In genomic region chr1:25009675-25010262, GRCh38 we compare ENCODE assay signal across 19 cellular contexts.
A peak's percentile ranks its signal among the peaks of the same experiment; 100 is the strongest.
DNase-seq lines count a peak whose midpoint lies in the region; ATAC-seq and TF ChIP-seq lines count a peak whose summit lies in the region.
"Had no signal": no experiment of that assay in that cellular context is flagged by ENCODE, and none has a peak within 500 bp of the region (broad histone marks: within the 10 kb centered on the region; RNA-seq: fewer than 3 reads in every experiment).

No MANE protein-coding gene starts in this region.

- peak overlapping the region; percentile 12 for H3K27ac Mint-ChIP-seq in activated T-helper 2 cell treated with anti-CD3 and anti-CD28 coated beads, Interferon-gamma antibody, Interleukin-2, Interleukin-4, amounts not matched to agents 10 μg/mL and 5 μg/mL and 100 μg/mL, durations not matched to agents 14 hours and 24 hours and 36 hours

- no peaks in the 10 kb centered on the region for H3K27me3 Mint-ChIP-seq in activated T-helper 2 cell treated with anti-CD3 and anti-CD28 coated beads, Interferon-gamma antibody, Interleukin-2, Interleukin-4, amounts not matched to agents 10 μg/mL and 5 μg/mL and 100 μg/mL, durations not matched to agents 14 hours and 24 hours and 36 hours (ENCODE audit: low read depth)

- H2BK120ac ChIP-seq in IMR-90 (ENCODE audit: low read depth, low read length) (no peak overlapping the region), neuronal stem cell (ENCODE audit: low read depth, low read length) (no peak overlapping the region)

- H3K4ac ChIP-seq in IMR-90 (ENCODE audit: low read depth, low read length) (no peak overlapping the region), neuronal stem cell (ENCODE audit: low read length) (no peak overlapping the region)

- in situ Hi-C loops in IMR-90 (cut with MboI; ENCODE audit: low sequenced_read_pairs): no loop called here

- peak overlapping the region; percentile 21; the same call in 1 of the 2 replicates for H3K14ac ChIP-seq in IMR-90 (replicated peaks; ENCODE audit: low read depth, low read length)
- no peak overlapping the region for H3K14ac ChIP-seq in neuronal stem cell (ENCODE audit: low read length)

- no peak overlapping the region for H2AK5ac ChIP-seq in IMR-90 (ENCODE audit: low read depth, low read length)
- H2AK5ac ChIP-seq in neuronal stem cell (ENCODE audit: low read depth, low read length): no peak overlapping the region

- H3K9ac ChIP-seq in IMR-90 (ENCODE audit: low read depth, low read length): no peak overlapping the region
- no peak overlapping the region for H3K9ac ChIP-seq in neuronal stem cell (ENCODE audit: low read depth, low read length, poor library complexity)
- H3K9ac ChIP-seq: parathyroid adenoma had no signal

- no peaks in the 10 kb centered on the region for H3K36me3 Mint-ChIP-seq in activated T-helper 2 cell treated with anti-CD3 and anti-CD28 coated beads, Interferon-gamma antibody, Interleukin-2, Interleukin-4, amounts not matched to agents 10 μg/mL and 5 μg/mL and 100 μg/mL, durations not matched to agents 14 hours and 24 hours and 36 hours (ENCODE audit: low read depth)

- peak; percentile 76 for DNase-seq in activated CD8-positive, alpha-beta memory T cell treated with anti-CD3 and anti-CD28 coated beads for 24 hours
- DNase-seq in activated CD8-positive, alpha-beta memory T cell treated with anti-CD3 and anti-CD28 coated beads, Interleukin-2, amount 50 U/mL, for 4 hours: no peak
- DNase-seq in IMR-90 (no peak), neuronal stem cell (ENCODE audit: low spot score) (no peak), NCI-H82 treated with DMSO at 0.1 percent for 48 hours (lab: John Stamatoyannopoulos, UW; ENCODE audit: unreplicated experiment) (no peak), SKM-1 (lab: John Stamatoyannopoulos, UW; ENCODE audit: unreplicated experiment) (no peak)
- no peak for DNase-seq in activated T-helper 2 cell treated with anti-CD3 and anti-CD28 coated beads, Interferon-gamma antibody, Interleukin-2, Interleukin-4, amounts not matched to agents 10 μg/mL and 5 μg/mL and 100 μg/mL, durations not matched to agents 14 hours and 24 hours and 36 hours (ENCODE audit: low spot score)
- DNase-seq: cortex of kidney, GOT3, KBM-7, NCI-H2171, NCI-H748 treated with DMSO at 0.1 percent for 48 hours had no signal

- H3K4me3 ChIP-seq in IMR-90 (ENCODE audit: insufficient read depth, low read depth, low read length) (no peak overlapping the region), neuronal stem cell (ENCODE audit: low read length in 2 of 2) (no peak overlapping the region)
- H3K4me3 ChIP-seq: gastroesophageal sphincter, SK-N-MC, vagina had no signal

- 80% methylated on average over 1 of the region's 3 CpGs; no CpG with 5 or more reads in 1 of the 2 experiments for WGBS in IMR-90 (ENCODE audit: extremely low coverage in 2 of 2, insufficient read length in 1 of 2), 2 experiments
- WGBS in neuronal stem cell (ENCODE audit: extremely low coverage in 2 of 2, insufficient read length in 2 of 2, insufficient replicate concordance in 1 of 2), 2 donors: no CpG with 5 or more reads among the region's 3 CpGs

- no peak overlapping the region for H4K5ac ChIP-seq in IMR-90 (ENCODE audit: low read depth, low read length)

- no peak overlapping the region for H3K18ac ChIP-seq in IMR-90 (ENCODE audit: low read depth, low read length)
- peak overlapping the region; percentile 68 for H3K18ac ChIP-seq in neuronal stem cell (ENCODE audit: low read length)

- H3K9me1 ChIP-seq in IMR-90 (ENCODE audit: insufficient read depth, low read length): no peaks in the 10 kb centered on the region

- ATAC-seq in IMR-90 (ENCODE audit: low read depth) (no peak), GM21381 (IDR thresholded peaks at IDR 0.05; ENCODE audit: unreplicated experiment) (no peak)
- ATAC-seq: gastroesophageal sphincter, Panc1 had no signal

- no peak for TF ChIP-seq RAD21 in IMR-90 (IDR thresholded peaks at IDR 0.05; ENCODE audit: low read length)

- H3K79me1 ChIP-seq in IMR-90 (ENCODE audit: low read depth in 1 of 2, low read length in 2 of 2): no peaks in the 10 kb centered on the region
- H3K79me1 ChIP-seq in neuronal stem cell (ENCODE audit: low read depth, low read length): no peaks in the 10 kb centered on the region

- peaks cover 56% of the 10 kb centered on the region for H3K4me1 Mint-ChIP-seq in activated T-helper 2 cell treated with anti-CD3 and anti-CD28 coated beads, Interferon-gamma antibody, Interleukin-2, Interleukin-4, amounts not matched to agents 10 μg/mL and 5 μg/mL and 100 μg/mL, durations not matched to agents 14 hours and 24 hours and 36 hours (ENCODE audit: low read depth)

- H3K4me1 ChIP-seq in IMR-90 (ENCODE audit: control insufficient read depth, insufficient read depth, low read length) (peaks cover 2% of the 10 kb centered on the region; the same call in 1 of the 2 replicates), neuronal stem cell (ENCODE audit: control insufficient read depth in 2 of 2, insufficient read depth in 1 of 2, low read depth in 1 of 2, low read length in 2 of 2) (peaks cover 0 to 11% of the 10 kb centered on the region in 2 donors)
- H3K4me1 ChIP-seq: parathyroid adenoma, vagina had no signal

- no peak overlapping the region for H2BK15ac ChIP-seq in IMR-90 (ENCODE audit: low read depth, low read length)
- peak overlapping the region; percentile 56 for H2BK15ac ChIP-seq in neuronal stem cell (ENCODE audit: low read length)

- no peak overlapping the region for H3K23ac ChIP-seq in IMR-90 (ENCODE audit: low read depth, low read length)
- no peak overlapping the region for H3K23ac ChIP-seq in neuronal stem cell (ENCODE audit: low read depth, low read length, poor library complexity)

- no peak overlapping the region for H3K4me3 Mint-ChIP-seq in activated T-helper 2 cell treated with anti-CD3 and anti-CD28 coated beads, Interferon-gamma antibody, Interleukin-2, Interleukin-4, amounts not matched to agents 10 μg/mL and 5 μg/mL and 100 μg/mL, durations not matched to agents 14 hours and 24 hours and 36 hours (ENCODE audit: low read depth)

- H3K4me2 ChIP-seq in IMR-90 (ENCODE audit: low read depth, low read length) (no peak overlapping the region), neuronal stem cell (ENCODE audit: insufficient read depth, low read length, poor library complexity, severe bottlenecking) (no peak overlapping the region)

- no peaks in the 10 kb centered on the region for H4K20me1 ChIP-seq in IMR-90 (ENCODE audit: insufficient read depth, low read length)

- H3K27ac ChIP-seq in IMR-90 (ENCODE audit: insufficient read depth, low read length) (no peak overlapping the region), neuronal stem cell (replicated peaks; ENCODE audit: low read length) (no peak overlapping the region)
- H3K27ac ChIP-seq: gastroesophageal sphincter, HL-60, parathyroid adenoma, SK-N-MC, vagina had no signal

- H2AK9ac ChIP-seq in IMR-90 (replicated peaks; ENCODE audit: low read depth, low read length, poor library complexity): no peak overlapping the region

- no peaks in the 10 kb centered on the region for H3K36me3 ChIP-seq in IMR-90 (ENCODE audit: control insufficient read depth, insufficient read depth, low read length)
- H3K36me3 ChIP-seq in neuronal stem cell (replicated peaks in 1 of 2; ENCODE audit: control insufficient read depth in 2 of 2, insufficient read depth in 2 of 2, low read length in 2 of 2): no peaks in the 10 kb centered on the region
- H3K36me3 ChIP-seq: gastroesophageal sphincter, vagina had no signal

- H4K8ac ChIP-seq in IMR-90 (ENCODE audit: low read depth in 2 of 2, low read length in 2 of 2) (no peak overlapping the region), neuronal stem cell (ENCODE audit: low read depth, low read length) (no peak overlapping the region)

- CTCF ChIA-PET in IMR-90 (lab: Yijun Ruan, JAX): no interaction called here

- no peak for TF ChIP-seq POLR2A in IMR-90 (IDR thresholded peaks at IDR 0.05; ENCODE audit: low read depth, low read length)

- no peak overlapping the region for H2AFZ ChIP-seq in IMR-90 (replicated peaks; ENCODE audit: low read length, poor library complexity)
- H2AFZ ChIP-seq in neuronal stem cell (ENCODE audit: low read length): no peak overlapping the region
- H2AFZ ChIP-seq: parathyroid adenoma had no signal

- POLR2A ChIA-PET in IMR-90 (lab: Charles Lee; ENCODE audit: unreplicated experiment): no interaction called here

- no peak overlapping the region for H2BK5ac ChIP-seq in IMR-90 (ENCODE audit: low read depth, low read length, poor library complexity, severe bottlenecking)
- H2BK5ac ChIP-seq in neuronal stem cell (ENCODE audit: low read length): no peak overlapping the region

- peaks cover 7% of the 10 kb centered on the region for H3K9me3 ChIP-seq in IMR-90 (ENCODE audit: control insufficient read depth, insufficient read depth, low read length)
- H3K9me3 ChIP-seq in neuronal stem cell (replicated peaks in 1 of 2; ENCODE audit: control insufficient read depth in 2 of 2, insufficient read depth in 1 of 2, low read depth in 1 of 2, low read length in 2 of 2): peaks cover 0 to 6% of the 10 kb centered on the region in 2 donors
- H3K9me3 ChIP-seq: vagina had no signal

- intact Hi-C loops in IMR-90 (cut with micrococcal nuclease): no loop called here
- intact Hi-C loops in activated T-helper 2 cell treated with anti-CD3 and anti-CD28 coated beads, Interferon-gamma antibody, Interleukin-2, Interleukin-4, amounts not matched to agents 10 μg/mL and 5 μg/mL and 100 μg/mL, durations not matched to agents 14 hours and 24 hours and 36 hours (cut with micrococcal nuclease): no loop called here

- no peak for TF ChIP-seq CTCF in IMR-90 (conservative IDR thresholded peaks at IDR 0.05; ENCODE audit: low read depth, low read length)

- no peak overlapping the region for H2BK20ac ChIP-seq in IMR-90 (ENCODE audit: low read depth, low read length)

- dilution Hi-C loops in IMR-90 (cut with HindIII; ENCODE audit: low sequenced_read_pairs, unreplicated experiment): no loop called here

- no peak overlapping the region for H4K91ac ChIP-seq in IMR-90 (ENCODE audit: insufficient read depth, low read depth, low read length)
- no peak overlapping the region for H4K91ac ChIP-seq in neuronal stem cell (ENCODE audit: low read depth, low read length, poor library complexity)

- H3K9me3 Mint-ChIP-seq in activated T-helper 2 cell treated with anti-CD3 and anti-CD28 coated beads, Interferon-gamma antibody, Interleukin-2, Interleukin-4, amounts not matched to agents 10 μg/mL and 5 μg/mL and 100 μg/mL, durations not matched to agents 14 hours and 24 hours and 36 hours: peaks cover 14% of the 10 kb centered on the region

- no peak overlapping the region for H3K56ac ChIP-seq in IMR-90 (ENCODE audit: extremely low read depth, insufficient read depth, low read length)

- no peak overlapping the region for H2BK12ac ChIP-seq in neuronal stem cell (ENCODE audit: low read length)

- H3K27me3 ChIP-seq in IMR-90 (ENCODE audit: control insufficient read depth, insufficient read depth, low read length): peaks cover 18% of the 10 kb centered on the region
- H3K27me3 ChIP-seq in neuronal stem cell (ENCODE audit: control insufficient read depth in 3 of 3, insufficient read depth in 3 of 3, low read depth in 1 of 3, low read length in 3 of 3): peaks cover 0 to 53% (median 0%) of the 10 kb centered on the region in 3 experiments
- H3K27me3 ChIP-seq: vagina had no signal

- no TSS peak for BruUV-seq in IMR-90 (replicated peaks; lab: Mats Ljungman, UMichigan)

TF ChIP-seq in IMR-90, 13 proteins besides CTCF, POLR2A, EP300 and RAD21 (continues in another document):
- TF ChIP-seq SMC3 (IDR thresholded peaks at IDR 0.05; ENCODE audit: low read depth, low read length): no peak
- TF ChIP-seq CEBPB (IDR thresholded peaks at IDR 0.05; ENCODE audit: low read depth, low read length): no peak
